29 cellular contexts compared by ENCODE assay signal in the genomic region with DNA sequence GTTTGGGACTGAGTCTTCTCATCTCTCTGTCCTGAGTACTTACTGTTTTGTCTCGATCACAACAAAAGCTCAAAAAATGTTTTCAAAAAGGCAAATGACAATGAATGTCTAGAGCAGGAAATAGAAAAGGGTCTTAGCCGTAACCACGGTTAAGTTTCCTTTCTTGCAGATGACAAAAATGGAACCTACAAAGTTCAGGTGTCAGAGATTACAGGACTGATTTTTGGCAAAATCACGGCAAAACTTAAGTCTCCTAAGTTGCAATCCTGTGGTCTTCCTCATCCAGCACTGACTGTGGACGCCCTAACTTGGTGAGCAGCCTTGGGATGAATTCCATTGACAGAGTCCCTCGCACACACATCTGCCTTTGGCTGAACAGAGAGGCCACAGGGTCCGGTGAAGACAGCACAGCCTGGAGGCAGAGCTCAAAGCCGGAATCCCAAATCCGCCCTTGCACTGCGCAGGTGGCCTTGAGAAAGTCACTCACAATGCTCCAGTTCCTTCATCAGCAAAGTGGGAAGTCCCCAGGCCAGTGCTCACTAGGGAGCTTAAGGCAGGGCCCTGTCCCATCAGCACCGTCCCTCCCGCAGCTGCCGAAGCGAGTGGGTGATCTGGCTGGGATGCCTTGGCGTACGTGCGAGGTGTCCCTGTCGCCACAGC.
"Had no signal": no experiment of that assay in that cellular context is flagged by ENCODE, and none has a peak within 500 bp of the region (broad histone marks: within the 10 kb centered on the region; RNA-seq: fewer than 3 reads in every experiment).

No MANE protein-coding gene starts in this region.

- H3K27me3 Mint-ChIP-seq: dendritic cell treated with granulocyte-macrophage colony-stimulating factor and Interleukin-4, amounts not matched to agents 40 ng/mL and 50 ng/mL, for 4 days; naive thymus-derived CD4-positive, alpha-beta T cell; progenitor cell of endocrine pancreas; stimulated activated naive CD8-positive, alpha-beta T cell treated with anti-CD3 and anti-CD28 coated beads, Interleukin-15, amount 100 ng/mL, for 72 hours had no signal

- H3K36me3 ChIP-seq: colonic mucosa, pancreas, right lobe of liver, thyroid gland had no signal

- H3K4me3 ChIP-seq: colonic mucosa, gastroesophageal sphincter, heart left ventricle, hepatocyte, left lung, pancreas, right lobe of liver, thyroid gland had no signal

- H3K9me3 ChIP-seq: colonic mucosa, gastroesophageal sphincter, heart left ventricle, left lung, pancreas, right lobe of liver, thyroid gland had no signal

- H3K4me3 Mint-ChIP-seq: dendritic cell treated with granulocyte-macrophage colony-stimulating factor and Interleukin-4, amounts not matched to agents 40 ng/mL and 50 ng/mL, for 4 days; endodermal cell; naive thymus-derived CD4-positive, alpha-beta T cell; nephron; stimulated activated naive CD8-positive, alpha-beta T cell treated with anti-CD3 and anti-CD28 coated beads, Interleukin-15, amount 100 ng/mL, for 72 hours had no signal

- H3K4me1 ChIP-seq: colonic mucosa, foreskin keratinocyte, gastroesophageal sphincter, heart left ventricle, left lung, pancreas had no signal

- H3K4me1 Mint-ChIP-seq: endodermal cell, nephron had no signal

- FAIRE-seq: islet of Langerhans, pancreas, small intestine had no signal

- H3K27ac ChIP-seq: colonic mucosa, epithelial cell of prostate, foreskin keratinocyte, gastroesophageal sphincter, heart left ventricle, hepatocyte, left lung, pancreas, right lobe of liver had no signal

- H3K4me2 ChIP-seq: hepatocyte had no signal

- DNase-seq: colonic mucosa; effector CD8-positive, alpha-beta T cell; endodermal cell; foreskin keratinocyte; heart left ventricle; left cardiac atrium; left lung; mammary epithelial cell; mesendoderm; midbrain; naive thymus-derived CD4-positive, alpha-beta T cell; occipital lobe; pancreas; small intestine; stimulated activated CD4-positive, alpha-beta T cell treated with anti-CD3 and anti-CD28 coated beads, Interleukin-15, amount 100 ng/mL, for 24 hours; stimulated activated CD4-positive, alpha-beta T cell treated with anti-CD3 and anti-CD28 coated beads, Interleukin-2, amount 100 ng/mL, for 48 hours; stimulated activated naive CD4-positive, alpha-beta T cell; stimulated activated naive CD8-positive, alpha-beta T cell treated with anti-CD3 and anti-CD28 coated beads, Interleukin-15, amount 100 ng/mL, for 72 hours; thyroid gland; trophoblast cell had no signal

- ATAC-seq: esophagus mucosa; foreskin keratinocyte; gastroesophageal sphincter; heart left ventricle; left cardiac atrium; left lung; naive thymus-derived CD4-positive, alpha-beta T cell; pancreas; right lobe of liver; stimulated activated naive CD8-positive, alpha-beta T cell treated with anti-CD3 and anti-CD28 coated beads, Interleukin-15, amount 100 ng/mL, for 72 hours had no signal

- H2AFZ ChIP-seq: hepatocyte had no signal

- H3K27ac Mint-ChIP-seq: dendritic cell treated with granulocyte-macrophage colony-stimulating factor and Interleukin-4, amounts not matched to agents 40 ng/mL and 50 ng/mL, for 4 days; naive thymus-derived CD4-positive, alpha-beta T cell; nephron; progenitor cell of endocrine pancreas had no signal

- H3K27me3 ChIP-seq: colonic mucosa, foreskin keratinocyte, gastroesophageal sphincter, heart left ventricle, hepatocyte, left lung, pancreas, right lobe of liver, thyroid gland had no signal

- H3K9me3 Mint-ChIP-seq: dendritic cell treated with granulocyte-macrophage colony-stimulating factor and Interleukin-4, amounts not matched to agents 40 ng/mL and 50 ng/mL, for 4 days; endodermal cell; nephron; stimulated activated naive CD8-positive, alpha-beta T cell treated with anti-CD3 and anti-CD28 coated beads, Interleukin-15, amount 100 ng/mL, for 72 hours had no signal
